ENCODE assay signal across 1 cellular context in the genomic region with DNA sequence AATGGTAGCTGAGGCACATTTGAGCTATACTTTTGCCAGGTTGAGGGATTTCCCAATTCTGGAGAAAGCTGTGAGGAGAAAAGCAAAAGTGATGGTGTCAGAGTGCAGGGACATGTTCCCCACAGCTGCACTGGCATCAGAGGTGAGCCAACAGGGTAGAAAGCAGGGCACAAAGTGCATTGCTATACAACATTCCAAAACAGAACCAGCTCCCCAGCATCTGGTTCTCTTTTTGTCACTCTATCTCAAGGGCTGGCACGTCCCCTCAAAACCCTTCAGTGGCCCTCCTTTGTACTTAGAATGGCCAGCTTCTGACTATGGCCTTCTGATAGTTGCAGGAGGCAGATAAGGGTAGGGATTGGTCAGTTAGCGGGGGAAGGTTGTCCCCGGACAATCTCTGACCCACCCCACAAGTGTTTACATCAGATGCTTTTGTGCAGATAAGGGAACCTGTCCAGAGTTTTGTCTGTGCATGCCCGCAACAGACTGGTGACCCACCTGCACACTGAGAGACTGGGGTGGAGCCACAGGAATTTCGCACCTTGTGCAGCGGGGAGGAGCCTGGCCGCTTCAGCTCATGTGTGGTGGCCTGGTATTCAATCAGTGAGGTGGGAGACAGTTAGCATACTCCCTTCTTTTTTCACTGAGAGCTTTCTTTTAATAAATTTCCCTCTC.
A peak's percentile ranks its signal among the peaks of the same experiment; 100 is the strongest.
TF ChIP-seq lines count a peak whose summit lies in the region.

No MANE protein-coding gene starts in this region.

TF ChIP-seq in HepG2, 621 proteins besides CTCF, POLR2A, EP300 and RAD21 (continued from another document and continues in another):
- TF ChIP-seq, protein P1, sequence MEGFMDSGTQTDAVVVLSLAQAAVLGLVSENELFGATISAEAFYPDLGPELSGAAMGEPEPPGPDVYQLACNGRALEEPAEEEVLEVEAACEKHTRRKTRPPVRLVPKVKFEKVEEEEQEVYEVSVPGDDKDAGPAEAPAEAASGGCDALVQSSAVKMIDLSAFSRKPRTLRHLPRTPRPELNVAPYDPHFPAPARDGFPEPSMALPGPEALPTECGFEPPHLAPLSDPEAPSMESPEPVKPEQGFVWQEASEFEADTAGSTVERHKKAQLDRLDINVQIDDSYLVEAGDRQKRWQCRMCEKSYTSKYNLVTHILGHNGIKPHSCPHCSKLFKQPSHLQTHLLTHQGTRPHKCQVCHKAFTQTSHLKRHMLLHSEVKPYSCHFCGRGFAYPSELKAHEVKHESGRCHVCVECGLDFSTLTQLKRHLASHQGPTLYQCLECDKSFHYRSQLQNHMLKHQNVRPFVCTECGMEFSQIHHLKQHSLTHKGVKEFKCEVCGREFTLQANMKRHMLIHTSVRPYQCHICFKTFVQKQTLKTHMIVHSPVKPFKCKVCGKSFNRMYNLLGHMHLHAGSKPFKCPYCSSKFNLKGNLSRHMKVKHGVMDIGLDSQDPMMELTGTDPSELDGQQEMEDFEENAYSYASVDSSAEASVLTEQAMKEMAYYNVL (CRISPR knock-in tag; IDR thresholded peaks at IDR 0.05; ENCODE audit: borderline replicate concordance) = no peak
- TF ChIP-seq MYC (CRISPR knock-in tag; IDR thresholded peaks at IDR 0.05; ENCODE audit: borderline replicate concordance) (no peak), SATB2 (CRISPR knock-in tag; IDR thresholded peaks at IDR 0.05) (no peak), ZBTB21 (CRISPR knock-in tag; IDR thresholded peaks at IDR 0.05) (no peak), HDAC2 (CRISPR knock-in tag; IDR thresholded peaks at IDR 0.05) (no peak; the same call in 1 of the 2 replicates), TAF1 (CRISPR knock-in tag; IDR thresholded peaks at IDR 0.05) (0 out of 2 replicates have a peak, but pooled peaks have one; percentile 25), RXRA (CRISPR knock-in tag; IDR thresholded peaks at IDR 0.05) (0 out of 2 replicates have a peak, but pooled peaks have one; percentile 55), ZNF543 (CRISPR knock-in tag; IDR thresholded peaks at IDR 0.05) (no peak), ATF6 (CRISPR knock-in tag; conservative IDR thresholded peaks at IDR 0.05) (no peak), ZBTB3 (CRISPR knock-in tag; IDR thresholded peaks at IDR 0.05; ENCODE audit: borderline replicate concordance, low read depth) (no peak), SKI (IDR thresholded peaks at IDR 0.05; ENCODE audit: partially characterized antibody) (no peak), YY1 (IDR thresholded peaks at IDR 0.05; ENCODE audit: insufficient read depth, insufficient replicate concordance, low read depth, low read length) (no peak), ZNF552 (CRISPR knock-in tag; IDR thresholded peaks at IDR 0.05; ENCODE audit: borderline replicate concordance) (no peak), ZNF33B (CRISPR knock-in tag; IDR thresholded peaks at IDR 0.05) (no peak), ZNF292 (CRISPR knock-in tag; IDR thresholded peaks at IDR 0.05; ENCODE audit: borderline replicate concordance, low read depth) (no peak), ZHX2 (IDR thresholded peaks at IDR 0.05; ENCODE audit: low read depth) (no peak), ZHX2 (CRISPR knock-in tag; IDR thresholded peaks at IDR 0.05; ENCODE audit: borderline replicate concordance) (no peak), PHF5A (CRISPR knock-in tag; IDR thresholded peaks at IDR 0.05; ENCODE audit: low read depth, unreplicated experiment) (no peak), ZNF329 (CRISPR knock-in tag; IDR thresholded peaks at IDR 0.05; ENCODE audit: low read depth) (no peak), JARID2 (CRISPR knock-in tag; IDR thresholded peaks at IDR 0.05; ENCODE audit: insufficient replicate concordance) (no peak), ATF5 (CRISPR knock-in tag; IDR thresholded peaks at IDR 0.05; ENCODE audit: low read depth) (no peak), MBNL3 (CRISPR knock-in tag; conservative IDR thresholded peaks at IDR 0.05) (no peak), ZNF253 (CRISPR knock-in tag; IDR thresholded peaks at IDR 0.05; ENCODE audit: borderline replicate concordance) (no peak), REST (IDR thresholded peaks at IDR 0.05; ENCODE audit: borderline replicate concordance in 1 of 2, low read depth in 1 of 2, low read length in 2 of 2) (no peak), XRCC5 (optimal IDR thresholded peaks at IDR 0.05; ENCODE audit: low read length) (no peak), TRIM24 (CRISPR knock-in tag; IDR thresholded peaks at IDR 0.05) (no peak), ZNF337 (CRISPR knock-in tag; IDR thresholded peaks at IDR 0.05; ENCODE audit: borderline replicate concordance, low read depth) (no peak), KAT7 (CRISPR knock-in tag; IDR thresholded peaks at IDR 0.05; ENCODE audit: borderline replicate concordance) (no peak), ZNF674 (CRISPR knock-in tag; IDR thresholded peaks at IDR 0.05; ENCODE audit: low read depth) (no peak), ZNF572 (CRISPR knock-in tag; IDR thresholded peaks at IDR 0.05) (no peak), ATF7 (IDR thresholded peaks at IDR 0.05) (no peak), ATF7 (CRISPR knock-in tag; IDR thresholded peaks at IDR 0.05) (no peak), SMARCE1 (IDR thresholded peaks at IDR 0.05; ENCODE audit: borderline replicate concordance) (no peak), GATAD2A (CRISPR knock-in tag; IDR thresholded peaks at IDR 0.05) (peak; percentile 76), SOX6 (IDR thresholded peaks at IDR 0.05) (no peak), SOX6 (CRISPR knock-in tag; IDR thresholded peaks at IDR 0.05) (peak; percentile 77), SUZ12 (IDR thresholded peaks at IDR 0.05; ENCODE audit: low read depth, low read length) (no peak), ZBTB20 (CRISPR knock-in tag; IDR thresholded peaks at IDR 0.05; ENCODE audit: borderline replicate concordance, low read depth) (no peak), ZNF7 (CRISPR knock-in tag; IDR thresholded peaks at IDR 0.05) (no peak)
- TF ChIP-seq, protein P2, sequence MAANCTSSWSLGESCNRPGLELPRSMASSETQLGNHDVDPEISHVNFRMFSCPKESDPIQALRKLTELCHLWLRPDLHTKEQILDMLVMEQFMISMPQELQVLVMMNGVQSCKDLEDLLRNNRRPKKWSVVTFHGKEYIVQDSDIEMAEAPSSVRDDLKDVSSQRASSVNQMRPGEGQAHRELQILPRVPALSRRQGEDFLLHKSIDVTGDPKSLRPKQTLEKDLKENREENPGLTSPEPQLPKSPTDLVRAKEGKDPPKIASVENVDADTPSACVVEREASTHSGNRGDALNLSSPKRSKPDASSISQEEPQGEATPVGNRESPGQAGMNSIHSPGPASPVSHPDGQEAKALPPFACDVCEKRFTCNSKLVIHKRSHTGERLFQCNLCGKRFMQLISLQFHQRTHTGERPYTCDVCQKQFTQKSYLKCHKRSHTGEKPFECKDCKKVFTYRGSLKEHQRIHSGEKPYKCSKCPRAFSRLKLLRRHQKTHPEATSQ (CRISPR knock-in tag; IDR thresholded peaks at IDR 0.05; ENCODE audit: borderline replicate concordance) = no peak
- TF ChIP-seq, protein P3, sequence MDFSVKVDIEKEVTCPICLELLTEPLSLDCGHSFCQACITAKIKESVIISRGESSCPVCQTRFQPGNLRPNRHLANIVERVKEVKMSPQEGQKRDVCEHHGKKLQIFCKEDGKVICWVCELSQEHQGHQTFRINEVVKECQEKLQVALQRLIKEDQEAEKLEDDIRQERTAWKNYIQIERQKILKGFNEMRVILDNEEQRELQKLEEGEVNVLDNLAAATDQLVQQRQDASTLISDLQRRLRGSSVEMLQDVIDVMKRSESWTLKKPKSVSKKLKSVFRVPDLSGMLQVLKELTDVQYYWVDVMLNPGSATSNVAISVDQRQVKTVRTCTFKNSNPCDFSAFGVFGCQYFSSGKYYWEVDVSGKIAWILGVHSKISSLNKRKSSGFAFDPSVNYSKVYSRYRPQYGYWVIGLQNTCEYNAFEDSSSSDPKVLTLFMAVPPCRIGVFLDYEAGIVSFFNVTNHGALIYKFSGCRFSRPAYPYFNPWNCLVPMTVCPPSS (IDR thresholded peaks at IDR 0.05) = no peak
- TF ChIP-seq, protein P4, sequence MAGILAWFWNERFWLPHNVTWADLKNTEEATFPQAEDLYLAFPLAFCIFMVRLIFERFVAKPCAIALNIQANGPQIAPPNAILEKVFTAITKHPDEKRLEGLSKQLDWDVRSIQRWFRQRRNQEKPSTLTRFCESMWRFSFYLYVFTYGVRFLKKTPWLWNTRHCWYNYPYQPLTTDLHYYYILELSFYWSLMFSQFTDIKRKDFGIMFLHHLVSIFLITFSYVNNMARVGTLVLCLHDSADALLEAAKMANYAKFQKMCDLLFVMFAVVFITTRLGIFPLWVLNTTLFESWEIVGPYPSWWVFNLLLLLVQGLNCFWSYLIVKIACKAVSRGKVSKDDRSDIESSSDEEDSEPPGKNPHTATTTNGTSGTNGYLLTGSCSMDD (CRISPR knock-in tag; IDR thresholded peaks at IDR 0.05) = no peak
